In genomic region chr20:51495921-51496545, GRCh38 we compare ENCODE assay signal across 16 cellular contexts. TPM values are rescaled to one million over a fixed set of nuclear protein-coding genes. Genes with fewer than 3 reads are reported as not detected.
DNase-seq lines count a peak whose midpoint lies in the region; ATAC-seq and TF ChIP-seq lines count a peak whose summit lies in the region.
"Had no signal": no experiment of that assay in that cellular context is flagged by ENCODE, and none has a peak within 500 bp of the region (broad histone marks: within the 10 kb centered on the region; RNA-seq: fewer than 3 reads in every experiment).

No MANE protein-coding gene starts in this region.

- H3F3A ChIP-seq in GM23248 (ENCODE audit: insufficient read depth) (no peaks in the 10 kb centered on the region), GM23338 (replicated peaks; ENCODE audit: low read depth) (no peaks in the 10 kb centered on the region)

- no peaks in the 10 kb centered on the region for H3K27me3 Mint-ChIP-seq in activated T-helper 2 cell treated with anti-CD3 and anti-CD28 coated beads, Interferon-gamma antibody, Interleukin-2, Interleukin-4, amounts not matched to agents 10 μg/mL and 5 μg/mL and 100 μg/mL, durations not matched to agents 14 hours and 24 hours and 36 hours (ENCODE audit: low read depth)
- no peaks in the 10 kb centered on the region for H3K27me3 Mint-ChIP-seq in naive thymus-derived CD8-positive, alpha-beta T cell
- H3K27me3 Mint-ChIP-seq in GM23338 (ENCODE audit: insufficient read depth, low read depth, poor library complexity): peaks cover 5% of the 10 kb centered on the region

- H3K9ac ChIP-seq in GM23248: no peak overlapping the region
- H3K9ac ChIP-seq: parathyroid adenoma had no signal

- H3K36me3 Mint-ChIP-seq in activated T-helper 2 cell treated with anti-CD3 and anti-CD28 coated beads, Interferon-gamma antibody, Interleukin-2, Interleukin-4, amounts not matched to agents 10 μg/mL and 5 μg/mL and 100 μg/mL, durations not matched to agents 14 hours and 24 hours and 36 hours (ENCODE audit: low read depth): peaks cover 83% of the 10 kb centered on the region
- H3K36me3 Mint-ChIP-seq in naive thymus-derived CD8-positive, alpha-beta T cell: peaks cover 0 to 4% (median 0%) of the 10 kb centered on the region in 3 donors
- H3K36me3 Mint-ChIP-seq in GM23338 (ENCODE audit: low read depth): no peaks in the 10 kb centered on the region

- in situ Hi-C loops in GM23248 (cut with MboI): no loop called here

- H3K79me2 ChIP-seq in GM23248 (ENCODE audit: insufficient read depth): no peaks in the 10 kb centered on the region
- H3K79me2 ChIP-seq in GM23338 (replicated peaks; ENCODE audit: insufficient read depth): no peaks in the 10 kb centered on the region
- H3K79me2 ChIP-seq: parathyroid adenoma had no signal

- H3K27ac ChIP-seq in GM23248 (no peak overlapping the region), GM23338 (ENCODE audit: low read depth) (no peak overlapping the region)
- H3K27ac ChIP-seq: adrenal gland, parathyroid adenoma, thyroid gland had no signal

- H3K4me3 Mint-ChIP-seq in activated T-helper 2 cell treated with anti-CD3 and anti-CD28 coated beads, Interferon-gamma antibody, Interleukin-2, Interleukin-4, amounts not matched to agents 10 μg/mL and 5 μg/mL and 100 μg/mL, durations not matched to agents 14 hours and 24 hours and 36 hours (ENCODE audit: low read depth): no peak overlapping the region
- peak overlapping the region; percentile 19 to 91 (median 74) for H3K4me3 Mint-ChIP-seq in naive thymus-derived CD8-positive, alpha-beta T cell
- H3K4me3 Mint-ChIP-seq in GM23338: no peak overlapping the region

- no peak for ATAC-seq in naive thymus-derived CD8-positive, alpha-beta T cell
- ATAC-seq in HG03025 (IDR thresholded peaks at IDR 0.05; ENCODE audit: low FRiP score, unreplicated experiment): no peak
- ATAC-seq in GM23338: no peak
- ATAC-seq: K562 had no signal

- no peaks in the 10 kb centered on the region for H3K9me2 ChIP-seq in GM23248 (ENCODE audit: insufficient read depth)
- H3K9me2 ChIP-seq in GM23338 (ENCODE audit: insufficient read depth): no peaks in the 10 kb centered on the region

- H3K9me3 Mint-ChIP-seq in activated T-helper 2 cell treated with anti-CD3 and anti-CD28 coated beads, Interferon-gamma antibody, Interleukin-2, Interleukin-4, amounts not matched to agents 10 μg/mL and 5 μg/mL and 100 μg/mL, durations not matched to agents 14 hours and 24 hours and 36 hours: no peaks in the 10 kb centered on the region
- H3K9me3 Mint-ChIP-seq in naive thymus-derived CD8-positive, alpha-beta T cell: no peaks in the 10 kb centered on the region
- H3K9me3 Mint-ChIP-seq in GM23338: no peaks in the 10 kb centered on the region

- H4K20me1 ChIP-seq in GM23248 (ENCODE audit: insufficient read depth) (no peaks in the 10 kb centered on the region), GM23338 (replicated peaks; ENCODE audit: insufficient read depth) (no peaks in the 10 kb centered on the region)

- intact Hi-C loops in activated T-helper 2 cell treated with anti-CD3 and anti-CD28 coated beads, Interferon-gamma antibody, Interleukin-2, Interleukin-4, amounts not matched to agents 10 μg/mL and 5 μg/mL and 100 μg/mL, durations not matched to agents 14 hours and 24 hours and 36 hours (cut with micrococcal nuclease): no loop called here

- H3K4me3 ChIP-seq in GM23248 (no peak overlapping the region), GM23338 (no peak overlapping the region)
- H3K4me3 ChIP-seq: adrenal gland, K562, thyroid gland had no signal

- DNase-seq in NOMO-1 (lab: John Stamatoyannopoulos, UW; ENCODE audit: unreplicated experiment in 2 of 2) (peak; percentile 16 to 37), NOMO-1 treated with dmso at 0.1 percent for 144 hours (lab: John Stamatoyannopoulos, UW; ENCODE audit: unreplicated experiment) (no peak), GM23248 (peak; percentile 6), cerebellum (ENCODE audit: low spot score) (no peak), GM23338 (ENCODE audit: low spot score) (no peak)
- DNase-seq in activated T-helper 2 cell treated with anti-CD3 and anti-CD28 coated beads, Interferon-gamma antibody, Interleukin-2, Interleukin-4, amounts not matched to agents 10 μg/mL and 5 μg/mL and 100 μg/mL, durations not matched to agents 14 hours and 24 hours and 36 hours (ENCODE audit: low spot score): no peak
- no peak for DNase-seq in naive thymus-derived CD8-positive, alpha-beta T cell
- DNase-seq: activated CD4-positive, alpha-beta T cell treated with anti-CD3 and anti-CD28 coated beads for 4 hours; DMS153; mesenchymal stem cell; NCI-H2029 treated with DMSO at 0.1 percent for 48 hours; thyroid gland had no signal

- POLR2A ChIA-PET in naive thymus-derived CD8-positive, alpha-beta T cell (lab: Charles Lee): interaction anchor here (0.7 to 1.3 kb wide), 3 partner anchors 15 to 61 kb away, joined by 3 to 4 read pairs (median 3); no protein-coding TSS in a partner anchor

- no peak overlapping the region for H2AFZ ChIP-seq in GM23248
- no peak overlapping the region for H2AFZ ChIP-seq in GM23338
- H2AFZ ChIP-seq: parathyroid adenoma had no signal

- H3K4me2 ChIP-seq in GM23248 (ENCODE audit: unreplicated experiment) (no peak overlapping the region), GM23338 (no peak overlapping the region)

- 0 out of 2 replicates have a peak, but pooled peaks cover 4% of the 10 kb centered on the region for H3K4me1 ChIP-seq in GM23248 (ENCODE audit: insufficient read depth)
- H3K4me1 ChIP-seq in GM23338 (ENCODE audit: insufficient read depth): peaks cover 10% of the 10 kb centered on the region; the same call in 1 of the 2 replicates
- H3K4me1 ChIP-seq: parathyroid adenoma had no signal

- no peaks in the 10 kb centered on the region for H3K36me3 ChIP-seq in GM23248 (ENCODE audit: low read depth)
- H3K36me3 ChIP-seq in GM23338 (ENCODE audit: insufficient read depth): no peaks in the 10 kb centered on the region
- H3K36me3 ChIP-seq: adrenal gland, thyroid gland had no signal

- H3K27ac Mint-ChIP-seq in activated T-helper 2 cell treated with anti-CD3 and anti-CD28 coated beads, Interferon-gamma antibody, Interleukin-2, Interleukin-4, amounts not matched to agents 10 μg/mL and 5 μg/mL and 100 μg/mL, durations not matched to agents 14 hours and 24 hours and 36 hours: peak overlapping the region; percentile 60
- H3K27ac Mint-ChIP-seq in naive thymus-derived CD8-positive, alpha-beta T cell: peak overlapping the region; percentile 92 to 99 (median 96)
- H3K27ac Mint-ChIP-seq in GM23338: no peak overlapping the region

- H3K4me1 Mint-ChIP-seq in activated T-helper 2 cell treated with anti-CD3 and anti-CD28 coated beads, Interferon-gamma antibody, Interleukin-2, Interleukin-4, amounts not matched to agents 10 μg/mL and 5 μg/mL and 100 μg/mL, durations not matched to agents 14 hours and 24 hours and 36 hours (ENCODE audit: low read depth): peaks cover 84% of the 10 kb centered on the region
- H3K4me1 Mint-ChIP-seq in naive thymus-derived CD8-positive, alpha-beta T cell: peaks cover 54 to 98% (median 97%) of the 10 kb centered on the region in 4 donors
- peaks cover 18% of the 10 kb centered on the region for H3K4me1 Mint-ChIP-seq in GM23338

- peaks cover 7% of the 10 kb centered on the region; the same call in 1 of the 2 replicates for H3K27me3 ChIP-seq in GM23248 (replicated peaks; ENCODE audit: insufficient read depth)
- H3K27me3 ChIP-seq in GM23338 (ENCODE audit: insufficient read depth): no peaks in the 10 kb centered on the region
- H3K27me3 ChIP-seq: adrenal gland, thyroid gland had no signal

- H3K9me3 ChIP-seq in GM23248 (ENCODE audit: low read depth): no peaks in the 10 kb centered on the region
- H3K9me3 ChIP-seq: adrenal gland, thyroid gland had no signal

- 41 to 56% methylated on average over 7 of the region's 7 CpGs for WGBS in GM23248 (ENCODE audit: low coverage in 1 of 2, low lambda C conversion rate in 2 of 2, missing lambda C conversion rate in 2 of 2), 2 experiments

- TF ChIP-seq CTCF in GM23338 (conservative IDR thresholded peaks at IDR 0.05; ENCODE audit: low read depth in 2 of 2): no peak

TF ChIP-seq in GM23338, 12 proteins besides CTCF, POLR2A, EP300 and RAD21 (continues in another document):
- TF ChIP-seq ZNF331 (CRISPR knock-in tag; IDR thresholded peaks at IDR 0.05; ENCODE audit: low read depth) (no peak), STAT1 (IDR thresholded peaks at IDR 0.05; ENCODE audit: unreplicated experiment) (no peak)

RNA-seq across cellular contexts. Expression of gene NFATC2, which starts 46.5 kb away (rescaled TPM):
- total RNA-seq in GM23248 (2014; rRNA removed; shearing (Covaris generic)): 0.11 and 0.51 TPM in 2 replicates
- polyA plus RNA-seq in GM23248 (2016; fragmentation: Nextera tagmentation; extraction: Ambion mirVana): 0.09 and 0.14 TPM in 2 replicates
- total RNA-seq in activated T-helper 2 cell treated with anti-CD3 and anti-CD28 coated beads, Interferon-gamma antibody, Interleukin-2, Interleukin-4, amounts not matched to agents 10 μg/mL and 5 μg/mL and 100 μg/mL, durations not matched to agents 14 hours and 24 hours and 36 hours: 67.1 and 68.0 TPM in 2 replicates
- 10 to 100 TPM; 34.0 to 36.3 TPM for total RNA-seq in naive thymus-derived CD8-positive, alpha-beta T cell
- 10 to 100 TPM; 14.5 to 23.8 (median 14.5) TPM for polyA plus RNA-seq in naive thymus-derived CD8-positive, alpha-beta T cell
- 1.3 TPM for total RNA-seq in cerebellum
- total RNA-seq in GM23338 (2014; rRNA removed; shearing (Covaris generic)): 0.39 and 0.59 TPM in 2 replicates
- polyA plus RNA-seq in GM23338 (2016; fragmentation: Nextera tagmentation; extraction: Ambion mirVana): 0.31 and 0.52 TPM in 2 replicates

Comparison
In these comparisons a context has a peak if more than half of its experiments do, and no peak if none do; other contexts are left out.
1. DNase-seq: peak in NOMO-1 (2 of 2) and GM23248 (single experiment); none in NOMO-1 treated with dmso at 0.1 percent for 144 hours (single experiment), activated T-helper 2 cell treated with anti-CD3 and anti-CD28 coated beads, Interferon-gamma antibody, Interleukin-2, Interleukin-4, amounts not matched to agents 10 μg/mL and 5 μg/mL and 100 μg/mL, durations not matched to agents 14 hours and 24 hours and 36 hours (single experiment), naive thymus-derived CD8-positive, alpha-beta T cell (0 of 10), cerebellum (single experiment) and GM23338 (single experiment).
2. H3K4me3 Mint-ChIP-seq: peak in naive thymus-derived CD8-positive, alpha-beta T cell (10 of 10); none in activated T-helper 2 cell treated with anti-CD3 and anti-CD28 coated beads, Interferon-gamma antibody, Interleukin-2, Interleukin-4, amounts not matched to agents 10 μg/mL and 5 μg/mL and 100 μg/mL, durations not matched to agents 14 hours and 24 hours and 36 hours (single experiment) and GM23338 (single experiment).
3. RNA of gene NFATC2, which starts 46.5 kb away (total RNA-seq): 67.1 to 68.0 TPM in activated T-helper 2 cell treated with anti-CD3 and anti-CD28 coated beads, Interferon-gamma antibody, Interleukin-2, Interleukin-4, amounts not matched to agents 10 μg/mL and 5 μg/mL and 100 μg/mL, durations not matched to agents 14 hours and 24 hours and 36 hours and 34.0 to 36.3 TPM in naive thymus-derived CD8-positive, alpha-beta T cell; 1.3 TPM in cerebellum (single experiment), 0.39 to 0.59 TPM in GM23338 and 0.11 to 0.51 TPM in GM23248; every median in the first group is over 10 times any median in the second.